ENCODE assay signal across 12 cellular contexts in the genomic region with DNA sequence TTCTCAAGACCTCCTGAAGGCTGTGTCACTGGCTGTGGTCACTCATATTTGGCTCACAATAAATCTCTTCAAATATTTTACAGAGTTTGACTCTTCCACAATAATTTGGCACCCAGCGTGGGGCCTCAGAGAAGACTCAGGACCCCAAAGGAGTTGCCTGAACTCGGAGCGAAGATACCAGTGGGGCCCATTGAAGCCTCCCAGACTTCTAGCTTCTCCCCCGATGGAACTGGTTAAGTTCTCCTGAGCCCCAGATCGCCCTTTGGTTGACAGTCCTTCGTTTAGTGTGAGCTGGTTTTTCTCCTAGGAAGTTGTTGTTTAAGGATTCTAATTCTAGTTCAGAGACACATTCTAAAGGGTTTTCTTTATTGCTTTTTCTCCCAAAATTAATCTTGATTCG. TPM values are rescaled to one million over a fixed set of nuclear protein-coding genes. Genes with fewer than 3 reads are reported as not detected.
DNase-seq lines count a peak whose midpoint lies in the region; ATAC-seq, FAIRE-seq and TF ChIP-seq lines count a peak whose summit lies in the region.
"Had no signal": no experiment of that assay in that cellular context is flagged by ENCODE, and none has a peak within 500 bp of the region (broad histone marks: within the 10 kb centered on the region; RNA-seq: fewer than 3 reads in every experiment).

No MANE protein-coding gene starts in this region.

- H3K27me3 Mint-ChIP-seq in CD4-positive, alpha-beta memory T cell: no peaks in the 10 kb centered on the region
- no peaks in the 10 kb centered on the region for H3K27me3 Mint-ChIP-seq in astrocyte (ENCODE audit: low read depth, unreplicated experiment)
- no peaks in the 10 kb centered on the region for H3K27me3 Mint-ChIP-seq in natural killer cell treated with Interleukin-12 subunit alpha and Interleukin-12 subunit beta and Interleukin-15 and Interleukin-18, amount 100 ng/mL, for 72 hours
- H3K27me3 Mint-ChIP-seq: IgD-negative memory B cell had no signal

- H3K79me2 ChIP-seq in KMS-11 (ENCODE audit: insufficient read depth, low read depth): no peaks in the 10 kb centered on the region
- peaks cover 4% of the 10 kb centered on the region for H3K79me2 ChIP-seq in astrocyte (ENCODE audit: insufficient read depth, low read length)

- POLR2A ChIA-PET in CD4-positive, alpha-beta memory T cell (lab: Charles Lee; ENCODE audit: partially characterized antibody): no interaction called here

- no peak overlapping the region for H3K9ac ChIP-seq in KMS-11
- H3K9ac ChIP-seq in astrocyte (ENCODE audit: low read length): no peak overlapping the region

- CTCF ChIA-PET in CD4-positive, alpha-beta memory T cell (lab: Charles Lee; ENCODE audit: partially characterized antibody): no interaction called here

- H3K27ac ChIP-seq in CD4-positive, alpha-beta memory T cell (ENCODE audit: low read depth, low read length): no peak overlapping the region
- H3K27ac ChIP-seq in KMS-11 (no peak overlapping the region), astrocyte (ENCODE audit: low read depth, low read length) (no peak overlapping the region), upper lobe of left lung (no peak overlapping the region)
- H3K27ac ChIP-seq: BLaER1 had no signal

- peaks cover 26% of the 10 kb centered on the region for H3K4me1 ChIP-seq in CD4-positive, alpha-beta memory T cell (ENCODE audit: insufficient read depth, low read length)
- peaks cover 7% of the 10 kb centered on the region for H3K4me1 ChIP-seq in KMS-11 (ENCODE audit: low read depth, poor library complexity, severe bottlenecking)
- peaks cover 4% of the 10 kb centered on the region for H3K4me1 ChIP-seq in astrocyte (ENCODE audit: insufficient read depth, low read length)
- H3K4me1 ChIP-seq in upper lobe of left lung: peaks cover 3 to 22% (median 8%) of the 10 kb centered on the region in 4 donors

- H3K36me3 ChIP-seq in CD4-positive, alpha-beta memory T cell (ENCODE audit: insufficient read depth, low read length): no peaks in the 10 kb centered on the region
- H3K36me3 ChIP-seq in KMS-11 (ENCODE audit: insufficient read depth): no peaks in the 10 kb centered on the region
- no peaks in the 10 kb centered on the region for H3K36me3 ChIP-seq in astrocyte (ENCODE audit: insufficient read depth, low read length)
- no peaks in the 10 kb centered on the region for H3K36me3 ChIP-seq in upper lobe of left lung
- H3K36me3 ChIP-seq: BLaER1 had no signal

- peaks cover 9 to 29% (median 19%) of the 10 kb centered on the region in 4 donors for H3K4me1 Mint-ChIP-seq in CD4-positive, alpha-beta memory T cell
- H3K4me1 Mint-ChIP-seq in astrocyte (ENCODE audit: low read depth, unreplicated experiment): peaks cover 2% of the 10 kb centered on the region
- H3K4me1 Mint-ChIP-seq in natural killer cell treated with Interleukin-12 subunit alpha and Interleukin-12 subunit beta and Interleukin-15 and Interleukin-18, amount 100 ng/mL, for 72 hours (ENCODE audit: low read depth in 2 of 2): peaks cover 20 to 23% of the 10 kb centered on the region in 2 donors

- 94 to 96% methylated on average over 7 of the region's 7 CpGs for WGBS in upper lobe of left lung, 2 donors

- no peak for ATAC-seq in natural killer cell treated with Interleukin-12 subunit alpha and Interleukin-12 subunit beta and Interleukin-15 and Interleukin-18, amount 100 ng/mL, for 72 hours
- ATAC-seq in upper lobe of left lung (ENCODE audit: low FRiP score in 2 of 2): no peak

- H3K36me3 Mint-ChIP-seq in CD4-positive, alpha-beta memory T cell: peaks cover 0 to 3% of the 10 kb centered on the region in 2 donors
- H3K36me3 Mint-ChIP-seq in astrocyte (ENCODE audit: low read depth, unreplicated experiment): no peaks in the 10 kb centered on the region
- no peaks in the 10 kb centered on the region for H3K36me3 Mint-ChIP-seq in natural killer cell treated with Interleukin-12 subunit alpha and Interleukin-12 subunit beta and Interleukin-15 and Interleukin-18, amount 100 ng/mL, for 72 hours

- H2AFZ ChIP-seq in KMS-11 (ENCODE audit: low read depth): 0 out of 2 replicates have a peak overlapping the region, but pooled peaks have one; percentile 75
- H2AFZ ChIP-seq in astrocyte (ENCODE audit: low read depth, low read length): no peak overlapping the region

- TF ChIP-seq POLR2A in upper lobe of left lung (IDR thresholded peaks at IDR 0.05): no peak

- peak overlapping the region in 4 of 7 donors; percentile 79 to 94 (median 88) for H3K27ac Mint-ChIP-seq in CD4-positive, alpha-beta memory T cell
- no peak overlapping the region for H3K27ac Mint-ChIP-seq in astrocyte (ENCODE audit: unreplicated experiment)
- peak overlapping the region; percentile 66 to 69 for H3K27ac Mint-ChIP-seq in natural killer cell treated with Interleukin-12 subunit alpha and Interleukin-12 subunit beta and Interleukin-15 and Interleukin-18, amount 100 ng/mL, for 72 hours

- H3K4me3 Mint-ChIP-seq in CD4-positive, alpha-beta memory T cell: peak overlapping the region in 7 of 8 donors; percentile 29 to 85 (median 80)
- peak overlapping the region; percentile 81 for H3K4me3 Mint-ChIP-seq in astrocyte (ENCODE audit: unreplicated experiment)
- H3K4me3 Mint-ChIP-seq in natural killer cell treated with Interleukin-12 subunit alpha and Interleukin-12 subunit beta and Interleukin-15 and Interleukin-18, amount 100 ng/mL, for 72 hours: peak overlapping the region; percentile 73

- H3K9me3 Mint-ChIP-seq in CD4-positive, alpha-beta memory T cell: peaks cover 0 to 3% (median 0%) of the 10 kb centered on the region in 8 donors
- H3K9me3 Mint-ChIP-seq in astrocyte (ENCODE audit: unreplicated experiment): peaks cover 11% of the 10 kb centered on the region
- no peaks in the 10 kb centered on the region for H3K9me3 Mint-ChIP-seq in natural killer cell treated with Interleukin-12 subunit alpha and Interleukin-12 subunit beta and Interleukin-15 and Interleukin-18, amount 100 ng/mL, for 72 hours

- no peak for FAIRE-seq in astrocyte (lab: Jason Lieb, UNC)

- no peaks in the 10 kb centered on the region for H3K9me3 ChIP-seq in CD4-positive, alpha-beta memory T cell (ENCODE audit: control insufficient read depth in 1 of 2, low read length in 2 of 2)
- no peaks in the 10 kb centered on the region for H3K9me3 ChIP-seq in astrocyte (ENCODE audit: insufficient read depth, low read depth, low read length)
- H3K9me3 ChIP-seq in upper lobe of left lung: no peaks in the 10 kb centered on the region

- H3K4me2 ChIP-seq in KMS-11 (peak overlapping the region; percentile 60; the same call in 1 of the 2 replicates), astrocyte (ENCODE audit: low read length) (no peak overlapping the region)

- H4K20me1 ChIP-seq in KMS-11 (ENCODE audit: insufficient read depth): no peaks in the 10 kb centered on the region
- peaks cover 6% of the 10 kb centered on the region for H4K20me1 ChIP-seq in astrocyte (ENCODE audit: insufficient read depth, low read length)
- H4K20me1 ChIP-seq: BLaER1 had no signal

- no peak overlapping the region for H3K4me3 ChIP-seq in CD4-positive, alpha-beta memory T cell (ENCODE audit: low read length in 2 of 2)
- H3K4me3 ChIP-seq in KMS-11 (IDR thresholded peaks at IDR 0.05; ENCODE audit: insufficient read depth, low read depth, low read length): no peak overlapping the region
- no peak overlapping the region for H3K4me3 ChIP-seq in astrocyte (ENCODE audit: insufficient read depth, low read depth, low read length)
- no peak overlapping the region for H3K4me3 ChIP-seq in upper lobe of left lung

- TF ChIP-seq EP300 in upper lobe of left lung (IDR thresholded peaks at IDR 0.05): no peak

- intact Hi-C loops in CD4-positive, alpha-beta memory T cell (cut with micrococcal nuclease): loop anchor here (10.0 kb wide), 1 partner anchor 490 kb away; a partner anchor contains a TSS

- no peaks in the 10 kb centered on the region for H3K27me3 ChIP-seq in CD4-positive, alpha-beta memory T cell (ENCODE audit: insufficient read depth, low read length)
- H3K27me3 ChIP-seq in KMS-11 (ENCODE audit: insufficient read depth, low read depth): no peaks in the 10 kb centered on the region
- H3K27me3 ChIP-seq in astrocyte (ENCODE audit: insufficient read depth, low read length): no peaks in the 10 kb centered on the region
- H3K27me3 ChIP-seq in upper lobe of left lung: no peaks in the 10 kb centered on the region
- H3K27me3 ChIP-seq: BLaER1 had no signal

- peak in 1 of 5 donors; percentile 31 for DNase-seq in CD4-positive, alpha-beta memory T cell
- no peak for DNase-seq in astrocyte (ENCODE audit: low read depth)
- no peak for DNase-seq in natural killer cell treated with Interleukin-12 subunit alpha and Interleukin-12 subunit beta and Interleukin-15 and Interleukin-18, amount 100 ng/mL, for 72 hours (ENCODE audit: low spot score)
- no peak for DNase-seq in stimulated activated CD4-positive, alpha-beta T cell treated with anti-CD3 and anti-CD28 coated beads, Interleukin-2, amount 100 ng/mL, for 24 hours
- DNase-seq in stimulated activated CD4-positive, alpha-beta T cell treated with anti-CD3 and anti-CD28 coated beads, Interleukin-15, amount 100 ng/mL, for 24 hours: no peak
- DNase-seq in upper lobe of left lung: no peak
- DNase-seq in NCI-H2196 treated with DMSO at 0.1 percent for 48 hours (lab: John Stamatoyannopoulos, UW; ENCODE audit: unreplicated experiment): no peak
- DNase-seq: NCI-H1436, NCI-H524 treated with DMSO at 0.1 percent for 48 hours had no signal

- TF ChIP-seq CTCF in KMS-11 (conservative IDR thresholded peaks at IDR 0.05; ENCODE audit: low read depth, low read length): no peak
- no peak for TF ChIP-seq CTCF in astrocyte (IDR thresholded peaks at IDR 0.05; ENCODE audit: insufficient read depth, low read depth, low read length)
- TF ChIP-seq CTCF in upper lobe of left lung (IDR thresholded peaks at IDR 0.05): no peak

RNA-seq across cellular contexts. Expression of a gene that starts 1.4 kb away (rescaled TPM):
- total RNA-seq in CD4-positive, alpha-beta memory T cell: 10 to 100 TPM; 32.5 to 41.2 TPM
- polyA plus RNA-seq in CD4-positive, alpha-beta memory T cell: 10 to 100 TPM; 22.5 to 33.1 TPM
- total RNA-seq in astrocyte: 27.8 and 31.6 TPM in 2 replicates
- 10 to 100 TPM; 30.4 to 36.4 TPM for total RNA-seq in natural killer cell treated with Interleukin-12 subunit alpha and Interleukin-12 subunit beta and Interleukin-15 and Interleukin-18, amount 100 ng/mL, for 72 hours
- 10 to 100 TPM; 17.1 to 40.1 (median 32.3) TPM for total RNA-seq in upper lobe of left lung
